Comparison of ENCODE assay signal across 8 cellular contexts in the genomic region with DNA sequence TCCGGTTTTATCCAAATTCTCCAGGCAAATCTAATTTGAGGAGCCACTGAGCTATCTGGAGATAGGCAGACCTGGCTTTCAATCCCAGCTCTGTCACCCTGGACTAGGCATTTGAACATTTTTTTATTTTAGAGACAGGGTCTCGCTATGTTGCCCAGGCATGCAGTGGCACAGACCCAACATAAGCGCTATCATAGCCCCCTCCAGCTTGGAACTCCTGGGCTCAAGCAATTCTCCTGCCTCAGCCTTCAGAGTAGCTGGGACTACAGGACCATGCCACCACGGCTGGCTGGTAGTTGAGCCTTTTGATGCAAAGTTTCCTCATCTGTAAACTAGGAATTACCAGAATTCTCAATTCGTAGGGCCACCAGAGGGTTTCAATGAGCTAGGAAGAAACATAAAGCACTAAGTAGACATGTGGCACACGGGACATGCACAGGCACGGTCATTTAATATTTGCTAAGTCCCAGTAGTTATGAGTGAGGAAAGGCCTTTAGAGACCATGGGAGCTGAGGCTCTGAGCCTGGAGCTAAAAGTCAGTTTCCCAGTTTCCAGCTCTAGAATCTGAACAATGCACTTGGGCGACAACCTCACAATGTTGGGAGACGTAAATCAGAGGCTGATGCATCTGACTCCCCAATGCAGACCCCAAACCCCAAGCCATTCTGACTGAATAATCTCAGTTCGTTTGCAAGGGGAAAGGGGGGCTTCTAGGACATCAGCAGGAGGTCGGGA. TPM values are rescaled to one million over a fixed set of nuclear protein-coding genes. Genes with fewer than 3 reads are reported as not detected.
DNase-seq lines count a peak whose midpoint lies in the region; ATAC-seq and TF ChIP-seq lines count a peak whose summit lies in the region.

No MANE protein-coding gene starts in this region.

- DNase-seq in HFFc6 (no peak), iPS DF 6.9 (ENCODE audit: low read depth, low spot score) (no peak), spleen (peak; percentile 38), HuH-7 (ENCODE audit: low spot score) (no peak), H4 (ENCODE audit: low spot score) (no peak)
- DNase-seq in activated T-helper 2 cell treated with anti-CD3 and anti-CD28 coated beads, Interferon-gamma antibody, Interleukin-2, Interleukin-4, amounts not matched to agents 10 μg/mL and 5 μg/mL and 100 μg/mL, durations not matched to agents 14 hours and 24 hours and 36 hours (ENCODE audit: low spot score) = no peak

- H3K4me3 ChIP-seq in iPS DF 6.9 (ENCODE audit: low read length) = peak overlapping the region; percentile 95; the same call in 1 of the 2 replicates
- peak overlapping the region; percentile 75 to 97 (median 93) for H3K4me3 ChIP-seq in spleen

- no peak for ATAC-seq in GM21447 (IDR thresholded peaks at IDR 0.05; ENCODE audit: unreplicated experiment)
- ATAC-seq in GM18502 (IDR thresholded peaks at IDR 0.05; ENCODE audit: poor library complexity, unreplicated experiment) = no peak

- intact Hi-C loops in activated T-helper 2 cell treated with anti-CD3 and anti-CD28 coated beads, Interferon-gamma antibody, Interleukin-2, Interleukin-4, amounts not matched to agents 10 μg/mL and 5 μg/mL and 100 μg/mL, durations not matched to agents 14 hours and 24 hours and 36 hours (cut with micrococcal nuclease) = no loop called here
- intact Hi-C loops in spleen (cut with DNase I; ENCODE audit: low total_unique reads) = no loop called here

- H3K4me1 Mint-ChIP-seq in HFFc6 (ENCODE audit: low read depth) = peaks cover 42% of the 10 kb centered on the region
- peaks cover 15% of the 10 kb centered on the region for H3K4me1 Mint-ChIP-seq in activated T-helper 2 cell treated with anti-CD3 and anti-CD28 coated beads, Interferon-gamma antibody, Interleukin-2, Interleukin-4, amounts not matched to agents 10 μg/mL and 5 μg/mL and 100 μg/mL, durations not matched to agents 14 hours and 24 hours and 36 hours (ENCODE audit: low read depth)

- TF ChIP-seq CTCF in HFFc6 (IDR thresholded peaks at IDR 0.05) (no peak), spleen (IDR thresholded peaks at IDR 0.05 in 8 of 11, conservative IDR thresholded peaks at IDR 0.05 in 3 of 11) (no peak)

- H3K27ac ChIP-seq in iPS DF 6.9 (ENCODE audit: low read length) (no peak overlapping the region), spleen (peak overlapping the region in 3 of 8 donors; percentile 100)

- no CpG with 5 or more reads among the region's 11 CpGs for WGBS in iPS DF 6.9 (ENCODE audit: insufficient coverage, insufficient read length)
- 54 to 64% (median 55%) methylated on average over 11 of the region's 11 CpGs for WGBS in spleen, 5 donors

- H3K9me3 ChIP-seq in iPS DF 6.9 (ENCODE audit: control insufficient read depth, insufficient read depth, low read length) = no peaks in the 10 kb centered on the region
- no peaks in the 10 kb centered on the region for H3K9me3 ChIP-seq in spleen

- peak overlapping the region; percentile 91 for H3K27ac Mint-ChIP-seq in HFFc6
- peak overlapping the region; percentile 93 for H3K27ac Mint-ChIP-seq in activated T-helper 2 cell treated with anti-CD3 and anti-CD28 coated beads, Interferon-gamma antibody, Interleukin-2, Interleukin-4, amounts not matched to agents 10 μg/mL and 5 μg/mL and 100 μg/mL, durations not matched to agents 14 hours and 24 hours and 36 hours

- H3K36me3 ChIP-seq in iPS DF 6.9 (ENCODE audit: control insufficient read depth, insufficient read depth, low read length) (peaks cover 22% of the 10 kb centered on the region), spleen (peaks cover 0 to 48% (median 39%) of the 10 kb centered on the region in 6 donors)

- H3K27me3 ChIP-seq in iPS DF 6.9 (ENCODE audit: control insufficient read depth, insufficient read depth, low read length) = no peaks in the 10 kb centered on the region
- no peaks in the 10 kb centered on the region for H3K27me3 ChIP-seq in spleen (replicated peaks in 1 of 7)

- peaks cover 5% of the 10 kb centered on the region for H3K4me1 ChIP-seq in iPS DF 6.9 (ENCODE audit: control insufficient read depth, insufficient read depth, low read length)
- peaks cover 22 to 66% (median 41%) of the 10 kb centered on the region in 6 donors for H3K4me1 ChIP-seq in spleen

- H3K9me3 Mint-ChIP-seq in HFFc6 = no peaks in the 10 kb centered on the region
- H3K9me3 Mint-ChIP-seq in activated T-helper 2 cell treated with anti-CD3 and anti-CD28 coated beads, Interferon-gamma antibody, Interleukin-2, Interleukin-4, amounts not matched to agents 10 μg/mL and 5 μg/mL and 100 μg/mL, durations not matched to agents 14 hours and 24 hours and 36 hours = no peaks in the 10 kb centered on the region

- H3K27me3 Mint-ChIP-seq in HFFc6 (ENCODE audit: insufficient read depth) = peaks cover 9% of the 10 kb centered on the region
- H3K27me3 Mint-ChIP-seq in activated T-helper 2 cell treated with anti-CD3 and anti-CD28 coated beads, Interferon-gamma antibody, Interleukin-2, Interleukin-4, amounts not matched to agents 10 μg/mL and 5 μg/mL and 100 μg/mL, durations not matched to agents 14 hours and 24 hours and 36 hours (ENCODE audit: low read depth) = no peaks in the 10 kb centered on the region

- peaks cover 33% of the 10 kb centered on the region for H3K36me3 Mint-ChIP-seq in HFFc6 (ENCODE audit: low read depth)
- H3K36me3 Mint-ChIP-seq in activated T-helper 2 cell treated with anti-CD3 and anti-CD28 coated beads, Interferon-gamma antibody, Interleukin-2, Interleukin-4, amounts not matched to agents 10 μg/mL and 5 μg/mL and 100 μg/mL, durations not matched to agents 14 hours and 24 hours and 36 hours (ENCODE audit: low read depth) = peaks cover 37% of the 10 kb centered on the region

- peak overlapping the region; percentile 100 for H3K4me3 Mint-ChIP-seq in HFFc6
- peak overlapping the region; percentile 97 for H3K4me3 Mint-ChIP-seq in activated T-helper 2 cell treated with anti-CD3 and anti-CD28 coated beads, Interferon-gamma antibody, Interleukin-2, Interleukin-4, amounts not matched to agents 10 μg/mL and 5 μg/mL and 100 μg/mL, durations not matched to agents 14 hours and 24 hours and 36 hours (ENCODE audit: low read depth)

- TF ChIP-seq POLR2A in spleen (IDR thresholded peaks at IDR 0.05) = no peak

RNA-seq across cellular contexts. Expression of gene ELOB, which starts 1.1 kb away (rescaled TPM):
- total RNA-seq in HFFc6 (2021; fragmentation: NEBNext Ultra II Directional; extraction: Animal tissue kit (Norgen Biotek cat#: 25700)) = 100 to 1,000 TPM; 329 to 403 (median 352) TPM
- total RNA-seq in activated T-helper 2 cell treated with anti-CD3 and anti-CD28 coated beads, Interferon-gamma antibody, Interleukin-2, Interleukin-4, amounts not matched to agents 10 μg/mL and 5 μg/mL and 100 μg/mL, durations not matched to agents 14 hours and 24 hours and 36 hours = 242 and 252 TPM in 2 replicates
- total RNA-seq in spleen = 100 to 1,000 TPM; 128 to 467 (median 134) TPM
- 100 to 1,000 TPM; 233 to 378 (median 247) TPM for polyA plus RNA-seq in spleen
- 495 and 562 TPM in 2 replicates for total RNA-seq in H4 (2014; rRNA removed; shearing (Covaris generic))

RNA-seq across cellular contexts. Expression of gene PRSS33, which starts 11.4 kb away (rescaled TPM):
- not detected for total RNA-seq in HFFc6 (2021; fragmentation: NEBNext Ultra II Directional; extraction: Animal tissue kit (Norgen Biotek cat#: 25700))
- not detected in 2 replicates for total RNA-seq in activated T-helper 2 cell treated with anti-CD3 and anti-CD28 coated beads, Interferon-gamma antibody, Interleukin-2, Interleukin-4, amounts not matched to agents 10 μg/mL and 5 μg/mL and 100 μg/mL, durations not matched to agents 14 hours and 24 hours and 36 hours
- total RNA-seq in spleen = under 1 TPM in 2 of 7 donors, not detected in 5; 0.32 to 0.67 TPM
- under 1 TPM in 1 of 3 donors, not detected in 2; 0.03 TPM for polyA plus RNA-seq in spleen
- total RNA-seq in H4 (2014; rRNA removed; shearing (Covaris generic)) = 0.10 TPM in 1 of 2 replicates, not detected in the other

RNA-seq across cellular contexts. Expression of gene PRSS41, which starts 22.3 kb away (rescaled TPM):
- not detected for total RNA-seq in HFFc6 (2021; fragmentation: NEBNext Ultra II Directional; extraction: Animal tissue kit (Norgen Biotek cat#: 25700))
- total RNA-seq in activated T-helper 2 cell treated with anti-CD3 and anti-CD28 coated beads, Interferon-gamma antibody, Interleukin-2, Interleukin-4, amounts not matched to agents 10 μg/mL and 5 μg/mL and 100 μg/mL, durations not matched to agents 14 hours and 24 hours and 36 hours = not detected in 2 replicates
- total RNA-seq in spleen = not detected
- not detected for polyA plus RNA-seq in spleen
- total RNA-seq in H4 (2014; rRNA removed; shearing (Covaris generic)) = not detected in 2 replicates

RNA-seq across cellular contexts. Expression of gene SRRM2, which starts 23.5 kb away (rescaled TPM):
- total RNA-seq in HFFc6 (2021; fragmentation: NEBNext Ultra II Directional; extraction: Animal tissue kit (Norgen Biotek cat#: 25700)) = 100 to 1,000 TPM; 223 to 317 (median 269) TPM
- 694 and 701 TPM in 2 replicates for total RNA-seq in activated T-helper 2 cell treated with anti-CD3 and anti-CD28 coated beads, Interferon-gamma antibody, Interleukin-2, Interleukin-4, amounts not matched to agents 10 μg/mL and 5 μg/mL and 100 μg/mL, durations not matched to agents 14 hours and 24 hours and 36 hours
- total RNA-seq in spleen = 100 to 1,000 TPM; 590 to 922 (median 875) TPM
- 1,000 to 10,000 TPM in 1 of 3 donors, 100 to 1,000 TPM in 2; 239 to 1,169 (median 672) TPM for polyA plus RNA-seq in spleen
- total RNA-seq in H4 (2014; rRNA removed; shearing (Covaris generic)) = 16.1 and 19.2 TPM in 2 replicates

RNA-seq across cellular contexts. Expression of gene PRSS21, which starts 41.1 kb away (rescaled TPM):
- not detected for total RNA-seq in HFFc6 (2021; fragmentation: NEBNext Ultra II Directional; extraction: Animal tissue kit (Norgen Biotek cat#: 25700))
- 11.4 and 11.5 TPM in 2 replicates for total RNA-seq in activated T-helper 2 cell treated with anti-CD3 and anti-CD28 coated beads, Interferon-gamma antibody, Interleukin-2, Interleukin-4, amounts not matched to agents 10 μg/mL and 5 μg/mL and 100 μg/mL, durations not matched to agents 14 hours and 24 hours and 36 hours
- 1 to 10 TPM in 6 of 7 donors, under 1 TPM in 1; 0.81 to 4.9 (median 1.5) TPM for total RNA-seq in spleen
- polyA plus RNA-seq in spleen = 1 to 10 TPM in 2 of 3 donors, under 1 TPM in 1; 0.49 to 3.4 (median 1.8) TPM
- total RNA-seq in H4 (2014; rRNA removed; shearing (Covaris generic)) = not detected in 2 replicates
